36 cellular contexts compared by ENCODE assay signal in the genomic region with DNA sequence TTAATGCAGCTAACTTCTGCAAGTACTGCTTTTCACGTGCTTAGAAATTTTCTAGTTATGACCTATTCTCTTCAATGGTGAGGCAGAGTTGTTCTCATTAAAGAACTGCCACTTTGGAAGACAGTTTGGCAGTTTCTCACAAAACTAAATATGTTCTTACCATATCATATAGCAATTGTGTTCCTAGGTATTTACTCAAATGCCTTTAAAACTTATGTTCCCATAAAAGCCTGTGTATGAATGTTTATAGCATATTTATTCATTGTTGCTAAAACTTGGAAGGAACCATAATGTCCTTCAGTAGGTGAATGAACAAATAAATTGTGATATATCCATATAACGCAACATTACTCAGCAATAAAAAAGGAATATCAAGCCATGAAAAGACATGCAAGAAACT.
"Had no signal": no experiment of that assay in that cellular context is flagged by ENCODE, and none has a peak within 500 bp of the region (broad histone marks: within the 10 kb centered on the region; RNA-seq: fewer than 3 reads in every experiment).

No MANE protein-coding gene starts in this region.

- H3K27ac ChIP-seq: adrenal gland, body of pancreas, brain microvascular endothelial cell, breast epithelium, WERI-Rb-1 had no signal

- H3K4me1 Mint-ChIP-seq: activated CD4-positive, alpha-beta memory T cell treated with anti-CD3 and anti-CD28 coated beads, Interleukin-2, amount 10 ng/mL, durations not matched to agents 7 days and 5 days; activated CD4-positive, alpha-beta T cell treated with anti-CD3 and anti-CD28 coated beads for 36 hours; activated CD4-positive, alpha-beta T cell treated with anti-CD3 and anti-CD28 coated beads, Interleukin-2, amount 10 ng/mL, durations not matched to agents 7 days and 5 days; activated naive CD8-positive, alpha-beta T cell treated with anti-CD3 and anti-CD28 coated beads for 36 hours; activated T-helper 17 cell treated with anti-CD3 and anti-CD28 coated beads, Interleukin-2, amount 50 U/mL, for 72 hours had no signal

- ATAC-seq: activated CD4-positive, alpha-beta T cell treated with anti-CD3 and anti-CD28 coated beads for 36 hours; activated CD4-positive, CD25-positive, alpha-beta regulatory T cell treated with anti-CD3 and anti-CD28 coated beads, Interleukin-2, amount 50 U/mL, for 24 hours; activated naive CD4-positive, alpha-beta T cell treated with anti-CD3 and anti-CD28 coated beads, Interleukin-2, amount 50 U/mL, for 72 hours; activated T-cell treated with anti-CD3 and anti-CD28 coated beads, Interleukin-2, amount 50 U/mL, for 4 hours; activated T-cell treated with anti-CD3 and anti-CD28 coated beads, Interleukin-2, amount 50 U/mL, for 72 hours; activated T-helper 17 cell treated with anti-CD3 and anti-CD28 coated beads, Interleukin-2, amount 50 U/mL, for 72 hours; body of pancreas; WTC11 had no signal

- H3K27me3 Mint-ChIP-seq: activated CD4-positive, alpha-beta memory T cell treated with anti-CD3 and anti-CD28 coated beads, Interleukin-2, amount 10 ng/mL, durations not matched to agents 7 days and 5 days; activated CD4-positive, alpha-beta T cell treated with anti-CD3 and anti-CD28 coated beads for 36 hours; activated CD4-positive, alpha-beta T cell treated with anti-CD3 and anti-CD28 coated beads, Interleukin-2, amount 10 ng/mL, durations not matched to agents 7 days and 5 days; activated naive CD8-positive, alpha-beta T cell treated with anti-CD3 and anti-CD28 coated beads for 36 hours; activated T-helper 17 cell treated with anti-CD3 and anti-CD28 coated beads, Interleukin-2, amount 50 U/mL, for 72 hours had no signal

- H3K4me3 ChIP-seq: adrenal gland, body of pancreas, breast epithelium had no signal

- DNase-seq: activated CD4-positive, alpha-beta memory T cell treated with anti-CD3 and anti-CD28 coated beads, Interleukin-2, amount 10 ng/mL, durations not matched to agents 7 days and 5 days; activated CD4-positive, alpha-beta T cell treated with anti-CD3 and anti-CD28 coated beads for 1 hour; activated CD4-positive, alpha-beta T cell treated with anti-CD3 and anti-CD28 coated beads for 36 hours; activated CD4-positive, alpha-beta T cell treated with anti-CD3 and anti-CD28 coated beads for 48 hours; activated CD4-positive, alpha-beta T cell treated with anti-CD3 and anti-CD28 coated beads, Interleukin-2, amount 10 ng/mL, durations not matched to agents 7 days and 5 days; activated CD4-positive, alpha-beta T cell treated with anti-CD3 and anti-CD28 coated beads, Interleukin-2, amount 50 U/mL, for 48 hours; activated CD4-positive, CD25-positive, alpha-beta regulatory T cell; activated CD8-positive, alpha-beta memory T cell treated with anti-CD3 and anti-CD28 coated beads, Interleukin-2, amount 50 U/mL, for 4 hours; activated effector memory CD4-positive, alpha-beta T cell treated with anti-CD3 and anti-CD28 coated beads, Interleukin-2, amount 50 U/mL, for 16 hours; activated gamma-delta T cell treated with Interleukin-2 at 50 U/mL for 16 hours; activated naive CD4-positive, alpha-beta T cell; activated naive CD4-positive, alpha-beta T cell treated with anti-CD3 and anti-CD28 coated beads for 36 hours; activated naive CD4-positive, alpha-beta T cell treated with anti-CD3 and anti-CD28 coated beads, Interleukin-2, amount 50 U/mL, for 16 hours; activated naive CD8-positive, alpha-beta T cell treated with anti-CD3 and anti-CD28 coated beads for 36 hours; activated T-cell treated with anti-CD3 and anti-CD28 coated beads for 4 hours; activated T-cell treated with anti-CD3 and anti-CD28 coated beads, Interleukin-2, amount 50 U/mL, for 1 hour; activated T-cell treated with anti-CD3 and anti-CD28 coated beads, Interleukin-2, amount 50 U/mL, for 4 hours; activated T-cell treated with anti-CD3 and anti-CD28 coated beads, Interleukin-2, amount 50 U/mL, for 72 hours; adrenal gland; amniotic stem cell; aorta; body of pancreas; brain microvascular endothelial cell; central memory CD4-positive, alpha-beta T cell; T-helper 1 cell; T-helper 2 cell; T-helper 9 cell; WERI-Rb-1 had no signal

- H3K36me3 Mint-ChIP-seq: activated naive CD4-positive, alpha-beta T cell treated with anti-CD3 and anti-CD28 coated beads, Interleukin-2, amount 50 U/mL, for 72 hours; activated naive CD8-positive, alpha-beta T cell treated with anti-CD3 and anti-CD28 coated beads for 36 hours; WTC11 had no signal

- H3K27ac Mint-ChIP-seq: activated CD4-positive, alpha-beta memory T cell treated with anti-CD3 and anti-CD28 coated beads, Interleukin-2, amount 10 ng/mL, durations not matched to agents 7 days and 5 days; activated CD4-positive, alpha-beta T cell treated with anti-CD3 and anti-CD28 coated beads for 36 hours; activated CD4-positive, alpha-beta T cell treated with anti-CD3 and anti-CD28 coated beads, Interleukin-2, amount 10 ng/mL, durations not matched to agents 7 days and 5 days; activated naive CD4-positive, alpha-beta T cell treated with anti-CD3 and anti-CD28 coated beads for 36 hours; activated naive CD4-positive, alpha-beta T cell treated with anti-CD3 and anti-CD28 coated beads, Interleukin-2, amount 50 U/mL, for 72 hours; activated naive CD8-positive, alpha-beta T cell treated with anti-CD3 and anti-CD28 coated beads for 36 hours; activated T-cell treated with anti-CD3 and anti-CD28 coated beads, Interleukin-2, amount 50 U/mL, for 72 hours; activated T-helper 1 cell treated with anti-CD3 and anti-CD28 coated beads, Interleukin-12 subunit alpha, Interleukin-12 subunit beta, Interleukin-2, Interleukin-4 antibody, amounts not matched to agents 30 ng/mL and 10 ng/mL and 1 ng/mL, durations not matched to agents 14 hours and 24 hours and 36 hours; activated T-helper 17 cell treated with anti-CD3 and anti-CD28 coated beads, Interleukin-2, amount 50 U/mL, for 72 hours; T-helper 1 cell treated with Interleukin-12 subunit alpha and Interleukin-12 subunit beta and Interleukin-4 antibody, amounts not matched to agents 30 μg/mL and 1 μg/mL, for 36 hours; T-helper 2 cell treated with Interferon-gamma antibody and Interleukin-4, amounts not matched to agents 5 μg/mL and 100 μg/mL, for 36 hours; WTC11 had no signal

- H3K9me3 Mint-ChIP-seq: activated CD4-positive, alpha-beta T cell treated with anti-CD3 and anti-CD28 coated beads, Interleukin-2, amount 10 ng/mL, durations not matched to agents 7 days and 5 days; activated naive CD4-positive, alpha-beta T cell treated with anti-CD3 and anti-CD28 coated beads for 36 hours; activated T-cell treated with anti-CD3 and anti-CD28 coated beads, Interleukin-2, amount 50 U/mL, for 4 hours; activated T-helper 1 cell treated with anti-CD3 and anti-CD28 coated beads, Interleukin-12 subunit alpha, Interleukin-12 subunit beta, Interleukin-2, Interleukin-4 antibody, amounts not matched to agents 30 ng/mL and 10 ng/mL and 1 ng/mL, durations not matched to agents 14 hours and 24 hours and 36 hours; T-helper 2 cell treated with Interferon-gamma antibody and Interleukin-4, amounts not matched to agents 5 μg/mL and 100 μg/mL, for 36 hours; WTC11 had no signal

- H3K4me3 Mint-ChIP-seq: activated CD4-positive, alpha-beta memory T cell treated with anti-CD3 and anti-CD28 coated beads, Interleukin-2, amount 10 ng/mL, durations not matched to agents 7 days and 5 days; activated CD4-positive, alpha-beta T cell treated with anti-CD3 and anti-CD28 coated beads for 36 hours; activated CD4-positive, alpha-beta T cell treated with anti-CD3 and anti-CD28 coated beads, Interleukin-2, amount 10 ng/mL, durations not matched to agents 7 days and 5 days; activated naive CD4-positive, alpha-beta T cell treated with anti-CD3 and anti-CD28 coated beads for 36 hours; activated naive CD8-positive, alpha-beta T cell treated with anti-CD3 and anti-CD28 coated beads for 36 hours; activated T-cell treated with anti-CD3 and anti-CD28 coated beads, Interleukin-2, amount 50 U/mL, for 4 hours; activated T-cell treated with anti-CD3 and anti-CD28 coated beads, Interleukin-2, amount 50 U/mL, for 72 hours; activated T-helper 1 cell treated with anti-CD3 and anti-CD28 coated beads, Interleukin-12 subunit alpha, Interleukin-12 subunit beta, Interleukin-2, Interleukin-4 antibody, amounts not matched to agents 30 ng/mL and 10 ng/mL and 1 ng/mL, durations not matched to agents 14 hours and 24 hours and 36 hours; activated T-helper 17 cell treated with anti-CD3 and anti-CD28 coated beads, Interleukin-2, amount 50 U/mL, for 72 hours; T-helper 1 cell treated with Interleukin-12 subunit alpha and Interleukin-12 subunit beta and Interleukin-4 antibody, amounts not matched to agents 30 μg/mL and 1 μg/mL, for 36 hours; T-helper 2 cell treated with Interferon-gamma antibody and Interleukin-4, amounts not matched to agents 5 μg/mL and 100 μg/mL, for 36 hours; WTC11 had no signal
